ENCODE assay signal across 8 cellular contexts in the genomic region with DNA sequence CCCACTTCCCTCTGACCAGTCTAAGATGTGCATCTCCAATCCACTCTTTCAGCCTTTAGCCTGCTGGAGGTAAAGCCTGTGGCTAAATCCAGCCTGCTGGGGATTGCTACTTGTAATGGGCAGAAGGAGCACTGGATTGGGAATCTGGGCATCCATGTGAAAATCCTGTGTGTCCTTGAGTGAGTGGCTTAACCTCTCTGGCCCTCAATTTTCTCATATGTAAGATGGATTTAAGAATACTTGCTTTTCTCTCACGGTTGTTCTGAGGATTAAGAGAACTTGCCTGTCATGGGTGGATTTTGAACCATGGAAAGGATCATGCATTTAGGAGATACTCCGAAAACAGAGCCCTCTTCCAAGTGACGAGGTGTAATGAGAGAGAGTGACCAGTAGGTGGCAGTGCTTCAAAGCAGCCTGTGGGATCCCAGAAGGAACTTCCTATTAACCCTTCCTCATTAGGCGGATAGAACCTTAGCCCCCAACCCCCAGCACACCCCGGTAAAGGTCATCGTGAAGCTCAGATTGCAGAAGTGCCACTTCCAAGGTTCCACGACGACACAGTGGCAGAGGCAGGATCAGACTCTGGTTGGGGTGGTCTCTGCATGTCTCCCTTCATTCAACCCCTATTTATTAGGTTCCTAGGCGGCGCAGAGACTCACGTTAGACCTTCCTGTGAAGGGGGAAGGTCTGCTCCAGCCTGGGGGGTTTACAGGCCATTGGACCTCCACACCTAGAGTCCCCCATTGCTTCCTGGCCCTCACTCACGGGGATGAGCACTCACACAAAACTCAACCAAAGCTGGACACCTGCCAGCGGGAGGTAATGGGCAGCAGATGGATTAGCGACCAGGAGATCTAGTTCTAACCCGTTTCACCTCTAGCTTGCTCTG.
A peak's percentile ranks its signal among the peaks of the same experiment; 100 is the strongest.
DNase-seq lines count a peak whose midpoint lies in the region; ATAC-seq and TF ChIP-seq lines count a peak whose summit lies in the region.

No MANE protein-coding gene starts in this region.

- H3K9me3 Mint-ChIP-seq in endothelial cell (ENCODE audit: unreplicated experiment) (no peaks in the 10 kb centered on the region), mesothelial cell of epicardium (no peaks in the 10 kb centered on the region)

- H3K4me1 Mint-ChIP-seq in endothelial cell (ENCODE audit: unreplicated experiment), result no peaks in the 10 kb centered on the region
- peaks cover 12% of the 10 kb centered on the region for H3K4me1 Mint-ChIP-seq in mesothelial cell of epicardium

- peak overlapping the region; percentile 50 for H2AFZ ChIP-seq in ACC112 (ENCODE audit: low read length, unreplicated experiment)

- H3K4me1 ChIP-seq in ACC112 (ENCODE audit: control insufficient read depth, insufficient read depth, low read length, unreplicated experiment), result peaks cover 11% of the 10 kb centered on the region

- peak in 2 of 3 experiments; percentile 53 to 69 for DNase-seq in NCI-H1417 (lab: John Stamatoyannopoulos, UW)
- DNase-seq in endothelial cell (ENCODE audit: low spot score), result peak; percentile 54
- DNase-seq in mesothelial cell of epicardium (ENCODE audit: low spot score in 2 of 2, unreplicated experiment in 2 of 2), result peak in 1 of 2 experiments; percentile 58
- DNase-seq in stimulated activated naive CD4-positive, alpha-beta T cell treated with Interleukin-2 at 50 U/mL for 16 hours (lab: John Stamatoyannopoulos, UW), result peak; percentile 2

- peak; percentile 83 for TF ChIP-seq CTCF in GM12874 (IDR thresholded peaks at IDR 0.05; ENCODE audit: insufficient read depth, low read depth, low read length)
- peak; percentile 78 for TF ChIP-seq CTCF in WI38 (IDR thresholded peaks at IDR 0.05; ENCODE audit: low read depth, low read length)
- TF ChIP-seq CTCF in endothelial cell (IDR thresholded peaks at IDR 0.05; ENCODE audit: unreplicated experiment), result peak; percentile 84
- peak; percentile 86 for TF ChIP-seq CTCF in mesothelial cell of epicardium (IDR thresholded peaks at IDR 0.05; ENCODE audit: unreplicated experiment)

- no peak overlapping the region for H3K27ac ChIP-seq in ACC112 (ENCODE audit: low read depth, low read length)

- H3K27ac Mint-ChIP-seq in endothelial cell (ENCODE audit: unreplicated experiment) (no peak overlapping the region), mesothelial cell of epicardium (no peak overlapping the region)

- no peaks in the 10 kb centered on the region for H3K79me2 ChIP-seq in ACC112 (ENCODE audit: control insufficient read depth, insufficient read depth, low read length, unreplicated experiment)

- H3K27me3 Mint-ChIP-seq in endothelial cell (ENCODE audit: unreplicated experiment), result no peaks in the 10 kb centered on the region
- H3K27me3 Mint-ChIP-seq in mesothelial cell of epicardium (ENCODE audit: low read depth), result peaks cover 15% of the 10 kb centered on the region

- H3K4me3 Mint-ChIP-seq in endothelial cell (ENCODE audit: unreplicated experiment) (no peak overlapping the region), mesothelial cell of epicardium (no peak overlapping the region)

- H3K27me3 ChIP-seq in ACC112 (ENCODE audit: insufficient read depth, low read length), result no peaks in the 10 kb centered on the region

- H3K4me3 ChIP-seq in ACC112 (ENCODE audit: low read depth, low read length), result peak overlapping the region; percentile 61
- H3K4me3 ChIP-seq in WI38 (ENCODE audit: low read depth, low read length), result no peak overlapping the region

- no peak for ATAC-seq in GM19455 (IDR thresholded peaks at IDR 0.05; ENCODE audit: unreplicated experiment)

- no peaks in the 10 kb centered on the region for H3K36me3 ChIP-seq in ACC112 (ENCODE audit: insufficient read depth, low read length)

- H3K36me3 Mint-ChIP-seq in endothelial cell (ENCODE audit: low read depth, unreplicated experiment), result no peaks in the 10 kb centered on the region
- no peaks in the 10 kb centered on the region for H3K36me3 Mint-ChIP-seq in mesothelial cell of epicardium
